ENCODE assay signal across 28 cellular contexts in the genomic region with DNA sequence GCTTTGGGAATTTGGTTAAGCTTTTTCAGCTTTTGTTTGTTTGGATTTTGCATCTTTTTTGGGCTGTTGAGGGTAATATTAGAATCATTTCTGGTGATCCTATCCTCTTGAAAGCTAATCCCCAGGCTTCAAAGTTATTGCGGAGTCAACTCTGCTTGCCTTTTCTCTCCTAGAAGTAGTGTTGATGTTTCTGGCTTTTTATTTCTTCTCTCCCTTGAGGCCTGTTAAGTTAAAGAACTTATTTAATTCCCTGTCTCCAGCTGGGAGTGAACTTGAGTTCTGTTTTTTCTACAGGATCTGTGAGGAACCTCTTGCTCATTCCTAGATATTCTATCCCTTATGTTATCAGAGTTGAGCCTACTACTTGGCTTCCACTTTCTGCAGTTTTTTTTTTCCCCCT.
"Had no signal": no experiment of that assay in that cellular context is flagged by ENCODE, and none has a peak within 500 bp of the region (broad histone marks: within the 10 kb centered on the region; RNA-seq: fewer than 3 reads in every experiment).

No MANE protein-coding gene starts in this region.

- H3K27me3 ChIP-seq: suprapubic skin, testis, thyroid gland, tibial artery, tibial nerve, transverse colon, upper lobe of left lung, upper lobe of right lung, uterus, vagina had no signal

- H3K27ac ChIP-seq: stomach, suprapubic skin, testis, thoracic aorta, thyroid gland, tibial artery, tibial nerve, transverse colon, upper lobe of left lung, upper lobe of right lung, uterus, vagina had no signal

- H3K4me3 ChIP-seq: stomach, suprapubic skin, testis, thoracic aorta, thyroid gland, tibial artery, tibial nerve, transverse colon, upper lobe of left lung, upper lobe of right lung, uterus, vagina had no signal

- H3K4me1 ChIP-seq: stomach, suprapubic skin, testis, thyroid gland, tibial artery, tibial nerve, transverse colon, upper lobe of left lung, upper lobe of right lung, uterus, vagina had no signal

- H3K27ac Mint-ChIP-seq: stimulated activated effector memory CD8-positive, alpha-beta T cell treated with anti-CD3 and anti-CD28 coated beads, Interleukin-12 subunit alpha, Interleukin-12 subunit beta, amount 100 ng/mL, for 72 hours; stimulated activated memory B cell treated with anti-CD40 and anti-IgM and Interleukin-4, amounts not matched to agents 10 μg/mL and 1 μg/mL and 100 μg/mL, for 72 hours; stimulated activated naive B cell treated with anti-CD40 and anti-IgM and Interleukin-4, amounts not matched to agents 10 μg/mL and 1 μg/mL and 100 μg/mL, for 72 hours; stimulated activated naive CD8-positive, alpha-beta T cell treated with anti-CD3 and anti-CD28 coated beads, Interleukin-15, amount 100 ng/mL, for 72 hours; stimulated activated naive CD8-positive, alpha-beta T cell treated with anti-CD3 and anti-CD28 coated beads, Interleukin-15, Interleukin-2, amounts not matched to agents 100 ng/mL and 50 ng/mL, for 24 hours; type B pancreatic cell had no signal

- H3K4me3 Mint-ChIP-seq: stimulated activated effector memory CD8-positive, alpha-beta T cell treated with anti-CD3 and anti-CD28 coated beads, Interleukin-12 subunit alpha, Interleukin-12 subunit beta, amount 100 ng/mL, for 72 hours; stimulated activated memory B cell treated with anti-CD40 and anti-IgM and Interleukin-4, amounts not matched to agents 10 μg/mL and 1 μg/mL and 100 μg/mL, for 72 hours; stimulated activated naive B cell treated with anti-CD40 and anti-IgM and Interleukin-4, amounts not matched to agents 10 μg/mL and 1 μg/mL and 100 μg/mL, for 72 hours; stimulated activated naive CD8-positive, alpha-beta T cell treated with anti-CD3 and anti-CD28 coated beads, Interleukin-15, amount 100 ng/mL, for 72 hours; stimulated activated naive CD8-positive, alpha-beta T cell treated with anti-CD3 and anti-CD28 coated beads, Interleukin-15, Interleukin-2, amounts not matched to agents 100 ng/mL and 50 ng/mL, for 24 hours; type B pancreatic cell had no signal

- ATAC-seq: stimulated activated effector memory CD8-positive, alpha-beta T cell treated with anti-CD3 and anti-CD28 coated beads, Interleukin-12 subunit alpha, Interleukin-12 subunit beta, amount 100 ng/mL, for 72 hours; stimulated activated memory B cell treated with anti-CD40 and anti-IgM and Interleukin-4, amounts not matched to agents 10 μg/mL and 1 μg/mL and 100 μg/mL, for 72 hours; stimulated activated naive B cell treated with anti-CD40 and anti-IgM and Interleukin-4, amounts not matched to agents 10 μg/mL and 1 μg/mL and 100 μg/mL, for 72 hours; stimulated activated naive CD8-positive, alpha-beta T cell treated with anti-CD3 and anti-CD28 coated beads, Interleukin-15, amount 100 ng/mL, for 72 hours; stimulated activated naive CD8-positive, alpha-beta T cell treated with anti-CD3 and anti-CD28 coated beads, Interleukin-15, Interleukin-2, amounts not matched to agents 100 U/mL and 50 U/mL, for 24 hours; upper lobe of right lung had no signal

- H3K27me3 Mint-ChIP-seq: type B pancreatic cell had no signal

- H3K36me3 ChIP-seq: stomach, suprapubic skin, thoracic aorta, thyroid gland, tibial artery, tibial nerve, transverse colon, upper lobe of left lung, upper lobe of right lung, uterus, vagina had no signal

- DNase-seq: stimulated activated CD4-positive, alpha-beta T cell treated with anti-CD3 and anti-CD28 coated beads, Interleukin-2, amount 100 ng/mL, for 48 hours; stimulated activated CD4-positive, alpha-beta T cell treated with anti-CD3 and anti-CD28 coated beads, Interleukin-4, amount 100 ng/mL, for 1 hour; stimulated activated CD4-positive, alpha-beta T cell treated with anti-CD3 and anti-CD28 coated beads, Interleukin-4, amount 100 ng/mL, for 24 hours; stimulated activated CD4-positive, alpha-beta T cell treated with anti-CD3 and anti-CD28 coated beads, Interleukin-4, amount 100 ng/mL, for 4 hours; stimulated activated CD8-positive, alpha-beta memory T cell treated with anti-CD3 and anti-CD28 coated beads, Interleukin-4, amount 100 ng/mL, for 48 hours; stimulated activated naive B cell treated with anti-CD40 and anti-IgM and Interleukin-4, amounts not matched to agents 10 μg/mL and 1 μg/mL and 100 μg/mL, for 72 hours; stimulated activated naive CD4-positive, alpha-beta T cell; stimulated activated naive CD4-positive, alpha-beta T cell treated with Interleukin-2 at 50 U/mL for 16 hours; stimulated activated naive CD8-positive, alpha-beta T cell treated with anti-CD3 and anti-CD28 coated beads, Interleukin-15, amount 100 ng/mL, for 72 hours; stimulated activated naive CD8-positive, alpha-beta T cell treated with anti-CD3 and anti-CD28 coated beads, Interleukin-15, Interleukin-2, amounts not matched to agents 100 U/mL and 50 U/mL, for 24 hours; stomach; substantia nigra; testis; thyroid gland; tibial artery; transverse colon; trophoblast cell; upper lobe of left lung; upper lobe of right lung; uterus had no signal

- H3K4me1 Mint-ChIP-seq: stimulated activated effector memory CD8-positive, alpha-beta T cell treated with anti-CD3 and anti-CD28 coated beads, Interleukin-12 subunit alpha, Interleukin-12 subunit beta, amount 100 ng/mL, for 72 hours; stimulated activated memory B cell treated with anti-CD40 and anti-IgM and Interleukin-4, amounts not matched to agents 10 μg/mL and 1 μg/mL and 100 μg/mL, for 72 hours; stimulated activated naive B cell treated with anti-CD40 and anti-IgM and Interleukin-4, amounts not matched to agents 10 μg/mL and 1 μg/mL and 100 μg/mL, for 72 hours; stimulated activated naive CD8-positive, alpha-beta T cell treated with anti-CD3 and anti-CD28 coated beads, Interleukin-15, amount 100 ng/mL, for 72 hours had no signal

- H3K9me3 ChIP-seq: testis, thoracic aorta, thyroid gland, tibial artery, transverse colon, upper lobe of left lung, upper lobe of right lung, uterus, vagina had no signal

- H3K36me3 Mint-ChIP-seq: stimulated activated effector memory CD8-positive, alpha-beta T cell treated with anti-CD3 and anti-CD28 coated beads, Interleukin-12 subunit alpha, Interleukin-12 subunit beta, amount 100 ng/mL, for 72 hours; stimulated activated memory B cell treated with anti-CD40 and anti-IgM and Interleukin-4, amounts not matched to agents 10 μg/mL and 1 μg/mL and 100 μg/mL, for 72 hours; stimulated activated naive B cell treated with anti-CD40 and anti-IgM and Interleukin-4, amounts not matched to agents 10 μg/mL and 1 μg/mL and 100 μg/mL, for 72 hours; type B pancreatic cell had no signal

- H3K9me3 Mint-ChIP-seq: stimulated activated effector memory CD8-positive, alpha-beta T cell treated with anti-CD3 and anti-CD28 coated beads, Interleukin-12 subunit alpha, Interleukin-12 subunit beta, amount 100 ng/mL, for 72 hours; type B pancreatic cell had no signal
